8 cellular contexts compared by ENCODE assay signal in genomic region chr14:77498120-77498979, GRCh38. TPM values are rescaled to one million over a fixed set of nuclear protein-coding genes. Genes with fewer than 3 reads are reported as not detected.
A peak's percentile ranks its signal among the peaks of the same experiment; 100 is the strongest.
DNase-seq lines count a peak whose midpoint lies in the region; ATAC-seq and TF ChIP-seq lines count a peak whose summit lies in the region.

Gene ISM2, minus strand, starts transcription at chr14:77498816. Its CDS starts 23 bp downstream, at chr14:77498793.

- POLR2A ChIA-PET in activated naive CD8-positive, alpha-beta T cell treated with anti-CD3 and anti-CD28 coated beads, Interleukin-2, amount 10 ng/mL, durations not matched to agents 7 days and 5 days (lab: Charles Lee): no interaction called here

- DNase-seq in NOMO-1 (lab: John Stamatoyannopoulos, UW; ENCODE audit: unreplicated experiment in 2 of 2): peak; percentile 18 to 19
- DNase-seq in NOMO-1 treated with dmso at 0.1 percent for 144 hours (lab: John Stamatoyannopoulos, UW; ENCODE audit: unreplicated experiment): no peak
- peak in 2 of 3 donors; percentile 17 to 65 for DNase-seq in Peyer's patch
- peak; percentile 65 for DNase-seq in activated naive CD8-positive, alpha-beta T cell treated with anti-CD3 and anti-CD28 coated beads, Interleukin-2, amount 10 ng/mL, durations not matched to agents 7 days and 5 days
- DNase-seq in hepatic stellate cell (ENCODE audit: low spot score): peak; percentile 74
- DNase-seq in gastrocnemius medialis: no peak

- intact Hi-C loops in gastrocnemius medialis (cut with DNase I; ENCODE audit: low total_unique reads): no loop called here

- no peak within 1 kb of the TSS for H3K27ac ChIP-seq in Peyer's patch
- no peak within 1 kb of the TSS for H3K27ac ChIP-seq in gastrocnemius medialis

- peaks cover 1% of the 10 kb centered on the region for H3K9me3 Mint-ChIP-seq in activated naive CD8-positive, alpha-beta T cell treated with anti-CD3 and anti-CD28 coated beads, Interleukin-2, amount 10 ng/mL, durations not matched to agents 7 days and 5 days

- no peak for TF ChIP-seq POLR2A in Peyer's patch (IDR thresholded peaks at IDR 0.05)
- no peak for TF ChIP-seq POLR2A in gastrocnemius medialis (IDR thresholded peaks at IDR 0.05)

- in situ Hi-C loops in gastrocnemius medialis (cut with MboI; ENCODE audit: low sequenced_read_pairs in 4 of 4): no loop called here

- no peaks in the 10 kb centered on the region for H3K36me3 Mint-ChIP-seq in activated naive CD8-positive, alpha-beta T cell treated with anti-CD3 and anti-CD28 coated beads, Interleukin-2, amount 10 ng/mL, durations not matched to agents 7 days and 5 days

- H3K4me1 Mint-ChIP-seq in activated naive CD8-positive, alpha-beta T cell treated with anti-CD3 and anti-CD28 coated beads, Interleukin-2, amount 10 ng/mL, durations not matched to agents 7 days and 5 days: peaks cover 3% of the 10 kb centered on the region

- H3K27me3 Mint-ChIP-seq in activated naive CD8-positive, alpha-beta T cell treated with anti-CD3 and anti-CD28 coated beads, Interleukin-2, amount 10 ng/mL, durations not matched to agents 7 days and 5 days: peaks cover 48% of the 10 kb centered on the region

- H3K9me3 ChIP-seq in Peyer's patch (peaks cover 0 to 3% (median 0%) of the 10 kb centered on the region in 4 donors), gastrocnemius medialis (no peaks in the 10 kb centered on the region)

- H3K36me3 ChIP-seq in Peyer's patch: no peaks in the 10 kb centered on the region
- no peaks in the 10 kb centered on the region for H3K36me3 ChIP-seq in gastrocnemius medialis

- H3K4me1 ChIP-seq in Peyer's patch: peaks cover 0 to 18% (median 11%) of the 10 kb centered on the region in 4 donors
- peaks cover 0 to 5% of the 10 kb centered on the region in 2 donors for H3K4me1 ChIP-seq in gastrocnemius medialis

- H3K27me3 ChIP-seq in Peyer's patch (peaks cover 0 to 21% of the 10 kb centered on the region in 2 donors), gastrocnemius medialis (peaks cover 21 to 30% (median 23%) of the 10 kb centered on the region in 3 donors)

- no peak within 1 kb of the TSS for H3K27ac Mint-ChIP-seq in activated naive CD8-positive, alpha-beta T cell treated with anti-CD3 and anti-CD28 coated beads, Interleukin-2, amount 10 ng/mL, durations not matched to agents 7 days and 5 days

- peak within 1 kb of the TSS; percentile 29 to 61 (median 60) for H3K4me3 ChIP-seq in Peyer's patch
- H3K4me3 ChIP-seq in gastrocnemius medialis: peak within 1 kb of the TSS; percentile 42 to 58 (median 50)

- ATAC-seq in HG03066 (IDR thresholded peaks at IDR 0.05; ENCODE audit: low read depth, unreplicated experiment) (peak; percentile 72), gastrocnemius medialis (no peak), HG03045 (IDR thresholded peaks at IDR 0.05; ENCODE audit: unreplicated experiment) (no peak)
- ATAC-seq in activated naive CD8-positive, alpha-beta T cell treated with anti-CD3 and anti-CD28 coated beads, Interleukin-2, amount 10 ng/mL, durations not matched to agents 7 days and 5 days (ENCODE audit: low read depth): peak; percentile 91

- TF ChIP-seq CTCF in Peyer's patch (IDR thresholded peaks at IDR 0.05): no peak
- TF ChIP-seq CTCF in gastrocnemius medialis (IDR thresholded peaks at IDR 0.05 in 4 of 5, conservative IDR thresholded peaks at IDR 0.05 in 1 of 5): no peak

- H3K4me3 Mint-ChIP-seq in activated naive CD8-positive, alpha-beta T cell treated with anti-CD3 and anti-CD28 coated beads, Interleukin-2, amount 10 ng/mL, durations not matched to agents 7 days and 5 days: peak within 1 kb of the TSS; percentile 54

RNA-seq across cellular contexts. Expression of gene ISM2, which starts in this region (rescaled TPM):
- total RNA-seq in Peyer's patch (not detected), gastrocnemius medialis (not detected)
- total RNA-seq in activated naive CD8-positive, alpha-beta T cell treated with anti-CD3 and anti-CD28 coated beads, Interleukin-2, amount 10 ng/mL, durations not matched to agents 7 days and 5 days: under 1 TPM in 1 of 2 experiments, not detected in 1; 0.64 TPM

Comparison
In these comparisons a context has a peak if more than half of its experiments do, and no peak if none do; other contexts are left out.
1. DNase-seq: peak in NOMO-1 (2 of 2) and hepatic stellate cell (single experiment); none in NOMO-1 treated with dmso at 0.1 percent for 144 hours (single experiment) and gastrocnemius medialis (0 of 2).
2. Peak in DNase-seq and H3K4me3 ChIP-seq in Peyer's patch; RNA of the gene not detected or under 1 TPM.
3. Peak in DNase-seq and ATAC-seq in activated naive CD8-positive, alpha-beta T cell treated with anti-CD3 and anti-CD28 coated beads, Interleukin-2, amount 10 ng/mL, durations not matched to agents 7 days and 5 days; RNA of the gene not detected or under 1 TPM.